ENCODE assay signal across 17 cellular contexts in the genomic region with DNA sequence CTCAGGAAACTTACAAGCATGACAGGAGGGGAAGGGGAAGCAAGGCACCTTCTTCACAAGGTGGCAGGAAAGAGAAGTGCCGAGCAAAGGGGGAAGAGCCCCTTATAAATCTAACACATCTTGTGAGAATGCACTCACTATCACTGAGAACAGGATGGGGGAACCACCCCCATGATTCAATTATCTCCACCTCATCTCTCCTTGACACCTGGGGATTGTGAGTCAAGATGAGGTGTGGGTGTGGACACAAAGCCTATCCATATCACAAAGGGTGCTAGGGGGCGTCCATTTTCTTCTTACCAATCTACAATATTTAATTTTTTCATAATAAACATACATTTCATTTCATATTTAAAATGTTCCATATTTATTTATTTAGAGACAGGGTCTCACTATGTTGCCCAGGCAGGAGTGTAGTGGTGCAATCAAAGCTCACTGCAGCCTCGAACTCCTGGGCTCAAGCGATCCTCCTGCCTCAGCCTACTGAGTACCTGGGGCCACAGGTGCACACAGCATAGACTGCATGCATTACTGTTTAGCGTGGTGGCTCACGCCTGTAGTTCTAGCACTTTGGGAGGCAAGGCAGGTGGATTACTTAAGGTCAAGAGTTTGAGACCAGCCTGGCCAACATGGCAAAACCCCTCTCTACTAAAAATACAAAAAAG. TPM values are rescaled to one million over a fixed set of nuclear protein-coding genes. Genes with fewer than 3 reads are reported as not detected.
DNase-seq lines count a peak whose midpoint lies in the region; ATAC-seq and TF ChIP-seq lines count a peak whose summit lies in the region.
"Had no signal": no experiment of that assay in that cellular context is flagged by ENCODE, and none has a peak within 500 bp of the region (broad histone marks: within the 10 kb centered on the region; RNA-seq: fewer than 3 reads in every experiment).

No MANE protein-coding gene starts in this region.

- peaks cover 6% of the 10 kb centered on the region for H4K20me1 ChIP-seq in hepatocyte (ENCODE audit: insufficient read depth, poor library complexity, severe bottlenecking)

- peaks cover 14% of the 10 kb centered on the region for H3K4me1 Mint-ChIP-seq in T-helper 17 cell
- H3K4me1 Mint-ChIP-seq in stimulated activated naive CD8-positive, alpha-beta T cell treated with anti-CD3 and anti-CD28 coated beads, Interleukin-15, Interleukin-2, amounts not matched to agents 100 ng/mL and 50 ng/mL, for 24 hours (ENCODE audit: low read depth): peaks cover 20% of the 10 kb centered on the region

- peak overlapping the region; percentile 48 for H3K27ac ChIP-seq in hepatocyte

- no peak overlapping the region for H2AFZ ChIP-seq in hepatocyte

- H3K27me3 ChIP-seq in hepatocyte: no peaks in the 10 kb centered on the region
- H3K27me3 ChIP-seq: BE2C, cardiac muscle cell had no signal

- ATAC-seq in T-helper 17 cell (no peak), HG02642 (IDR thresholded peaks at IDR 0.05; ENCODE audit: poor library complexity, unreplicated experiment) (no peak), HG03025 (IDR thresholded peaks at IDR 0.05; ENCODE audit: low FRiP score, unreplicated experiment) (no peak)
- ATAC-seq: sciatic nerve had no signal

- DNase-seq in stimulated activated CD4-positive, alpha-beta T cell treated with anti-CD3 and anti-CD28 coated beads, Interleukin-2, amount 100 ng/mL, for 4 hours (ENCODE audit: low read depth): peak; percentile 15
- no peak for DNase-seq in stimulated activated CD4-positive, alpha-beta T cell treated with anti-CD3 and anti-CD28 coated beads, Interleukin-12 subunit alpha, Interleukin-12 subunit beta, amount 100 ng/mL, for 4 hours
- no peak for DNase-seq in T-helper 17 cell
- no peak for DNase-seq in hepatocyte (ENCODE audit: low spot score)
- DNase-seq in anterior cingulate cortex (lab: John Stamatoyannopoulos, UW): no peak
- DNase-seq: activated CD4-positive, alpha-beta T cell treated with anti-CD3 and anti-CD28 coated beads for 1 hour; activated effector memory CD4-positive, alpha-beta T cell treated with anti-CD3 and anti-CD28 coated beads, Interleukin-2, amount 50 U/mL, for 16 hours; BE2C; NCI-H774; RPMI8226 had no signal

- peaks cover 5% of the 10 kb centered on the region for H3K79me2 ChIP-seq in hepatocyte

- TF ChIP-seq CTCF in hepatocyte (IDR thresholded peaks at IDR 0.05; ENCODE audit: poor library complexity): no peak

- H3K9me2 ChIP-seq in hepatocyte (replicated peaks; ENCODE audit: insufficient read depth): no peaks in the 10 kb centered on the region

- WGBS in hepatocyte (ENCODE audit: low lambda C conversion rate, missing lambda C conversion rate): 97% methylated on average over 6 of the region's 6 CpGs

- no peaks in the 10 kb centered on the region for H3K9me3 Mint-ChIP-seq in stimulated activated naive CD8-positive, alpha-beta T cell treated with anti-CD3 and anti-CD28 coated beads, Interleukin-15, Interleukin-2, amounts not matched to agents 100 ng/mL and 50 ng/mL, for 24 hours

- H3K4me2 ChIP-seq in hepatocyte: no peak overlapping the region

- H3K27me3 Mint-ChIP-seq in T-helper 17 cell: no peaks in the 10 kb centered on the region
- no peaks in the 10 kb centered on the region for H3K27me3 Mint-ChIP-seq in stimulated activated naive CD8-positive, alpha-beta T cell treated with anti-CD3 and anti-CD28 coated beads, Interleukin-15, Interleukin-2, amounts not matched to agents 100 ng/mL and 50 ng/mL, for 24 hours

- H3K36me3 Mint-ChIP-seq in T-helper 17 cell (ENCODE audit: low read depth): no peaks in the 10 kb centered on the region
- peaks cover 64% of the 10 kb centered on the region for H3K36me3 Mint-ChIP-seq in stimulated activated naive CD8-positive, alpha-beta T cell treated with anti-CD3 and anti-CD28 coated beads, Interleukin-15, Interleukin-2, amounts not matched to agents 100 ng/mL and 50 ng/mL, for 24 hours (ENCODE audit: low read depth)

- H3K9me3 ChIP-seq in T-helper 17 cell (ENCODE audit: control insufficient read depth, low read length, poor library complexity, severe bottlenecking): no peaks in the 10 kb centered on the region
- no peaks in the 10 kb centered on the region for H3K9me3 ChIP-seq in hepatocyte (ENCODE audit: low read depth)
- H3K9me3 ChIP-seq: BE2C had no signal

- H3K4me1 ChIP-seq in hepatocyte (ENCODE audit: insufficient read depth): peaks cover 19% of the 10 kb centered on the region

- H3K36me3 ChIP-seq in hepatocyte (replicated peaks; ENCODE audit: insufficient read depth, low read depth): no peaks in the 10 kb centered on the region

- H3K4me3 Mint-ChIP-seq in T-helper 17 cell: no peak overlapping the region
- no peak overlapping the region for H3K4me3 Mint-ChIP-seq in stimulated activated naive CD8-positive, alpha-beta T cell treated with anti-CD3 and anti-CD28 coated beads, Interleukin-15, Interleukin-2, amounts not matched to agents 100 ng/mL and 50 ng/mL, for 24 hours

- H3K4me3 ChIP-seq in hepatocyte: no peak overlapping the region
- H3K4me3 ChIP-seq: cardiac muscle cell, lung had no signal

- H3K27ac Mint-ChIP-seq in T-helper 17 cell: peak overlapping the region; percentile 91
- H3K27ac Mint-ChIP-seq in stimulated activated naive CD8-positive, alpha-beta T cell treated with anti-CD3 and anti-CD28 coated beads, Interleukin-15, Interleukin-2, amounts not matched to agents 100 ng/mL and 50 ng/mL, for 24 hours: peak overlapping the region; percentile 33

RNA-seq across cellular contexts. Expression of gene FAAP100, which starts 26.5 kb away (rescaled TPM):
- total RNA-seq in T-helper 17 cell (10 to 100 TPM; 25.2 to 30.6 TPM), hepatocyte (18.3 and 20.9 TPM in 2 replicates)
- polyA plus RNA-seq in hepatocyte: 30.7 and 34.4 TPM in 2 replicates

RNA-seq across cellular contexts. Expression of gene FSCN2, which starts 50.5 kb away (rescaled TPM):
- total RNA-seq in T-helper 17 cell (under 1 TPM; 0.65 to 0.72 TPM), hepatocyte (1.8 and 3.7 TPM in 2 replicates)
- polyA plus RNA-seq in hepatocyte: 0.29 and 0.40 TPM in 2 replicates

RNA-seq across cellular contexts. Expression of gene NPLOC4, which starts 58.2 kb away (rescaled TPM):
- total RNA-seq in T-helper 17 cell (10 to 100 TPM; 76.0 to 84.1 TPM), hepatocyte (48.2 and 54.6 TPM in 2 replicates)
- 53.7 and 56.1 TPM in 2 replicates for polyA plus RNA-seq in hepatocyte

RNA-seq across cellular contexts. Expression of gene TSPAN10, which starts 58.3 kb away (rescaled TPM):
- total RNA-seq in T-helper 17 cell (under 1 TPM in 1 of 2 donors, not detected in 1; 0.15 TPM), hepatocyte (1.4 and 3.5 TPM in 2 replicates)
- 12.0 and 15.2 TPM in 2 replicates for polyA plus RNA-seq in hepatocyte
- total RNA-seq: frontal cortex had no signal
